ENCODE assay signal across 20 cellular contexts in the genomic region with DNA sequence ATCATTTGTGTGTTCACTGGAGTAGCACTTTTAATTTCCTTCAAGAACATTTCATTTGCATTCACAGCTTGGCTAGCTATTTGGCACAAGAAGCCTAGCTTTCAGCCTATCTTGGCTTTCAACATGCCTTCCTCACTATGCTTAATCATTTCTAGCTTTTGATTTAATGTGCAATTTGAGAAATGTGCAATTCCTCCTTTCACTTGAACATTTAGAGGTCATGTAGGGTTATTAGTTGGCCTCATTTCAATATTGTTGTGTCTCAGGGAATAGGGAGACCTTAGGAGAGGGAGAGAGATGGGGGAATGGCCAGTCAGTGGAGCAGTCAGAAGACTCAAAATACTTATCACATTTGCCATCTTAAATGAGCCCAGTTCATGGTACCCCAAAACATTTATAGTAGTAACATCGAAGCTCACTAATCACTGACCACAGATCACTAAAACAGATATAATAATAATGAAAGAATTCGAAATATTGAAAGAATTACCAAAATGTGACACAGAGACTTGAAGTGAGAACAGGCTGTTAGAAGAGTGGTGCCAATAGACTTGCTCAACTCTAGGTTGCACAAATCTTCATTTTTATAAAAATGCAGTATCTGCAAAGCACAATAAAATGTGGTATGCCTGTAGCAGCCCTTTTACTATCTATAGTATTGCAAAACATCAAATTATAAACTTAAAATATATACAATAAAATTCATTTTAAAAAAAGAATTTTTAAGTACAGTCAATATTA.
A peak's percentile ranks its signal among the peaks of the same experiment; 100 is the strongest.
DNase-seq lines count a peak whose midpoint lies in the region; ATAC-seq and TF ChIP-seq lines count a peak whose summit lies in the region.
"Had no signal": no experiment of that assay in that cellular context is flagged by ENCODE, and none has a peak within 500 bp of the region (broad histone marks: within the 10 kb centered on the region; RNA-seq: fewer than 3 reads in every experiment).

No MANE protein-coding gene starts in this region.

- H4K91ac ChIP-seq in mesenchymal stem cell (ENCODE audit: low read length): no peak overlapping the region

- H3K23ac ChIP-seq in mesenchymal stem cell (ENCODE audit: low read length in 2 of 2): no peak overlapping the region

- no peak overlapping the region for H3K9ac ChIP-seq in adipocyte (ENCODE audit: low read length)
- no peak overlapping the region for H3K9ac ChIP-seq in mesenchymal stem cell (ENCODE audit: low read length)
- H3K9ac ChIP-seq in subcutaneous abdominal adipose tissue (ENCODE audit: low read length in 5 of 5): no peak overlapping the region
- H3K9ac ChIP-seq: BLaER1, KMS-11 had no signal

- H2AFZ ChIP-seq in mesenchymal stem cell (ENCODE audit: low read depth, low read length): no peak overlapping the region
- H2AFZ ChIP-seq: GM23338 had no signal

- H3K27me3 ChIP-seq in adipocyte (replicated peaks; ENCODE audit: control insufficient read depth, insufficient read depth, low read length): no peaks in the 10 kb centered on the region
- H3K27me3 ChIP-seq in gastroesophageal sphincter: no peaks in the 10 kb centered on the region
- H3K27me3 ChIP-seq in mesenchymal stem cell (ENCODE audit: control insufficient read depth in 1 of 2, insufficient read depth in 1 of 2, low read length in 2 of 2): no peaks in the 10 kb centered on the region
- H3K27me3 ChIP-seq in subcutaneous abdominal adipose tissue (ENCODE audit: control insufficient read depth in 5 of 5, insufficient read depth in 4 of 5, low read length in 5 of 5): no peaks in the 10 kb centered on the region
- H3K27me3 ChIP-seq in H7 (ENCODE audit: control insufficient read depth, insufficient read depth, low read length): no peaks in the 10 kb centered on the region
- H3K27me3 ChIP-seq: BLaER1 had no signal

- H2AK5ac ChIP-seq in mesenchymal stem cell (ENCODE audit: low read length, severe bottlenecking): no peak overlapping the region

- no peaks in the 10 kb centered on the region for H3K36me3 ChIP-seq in adipocyte (ENCODE audit: control insufficient read depth, insufficient read depth, low read length, severe bottlenecking)
- no peaks in the 10 kb centered on the region for H3K36me3 ChIP-seq in gastroesophageal sphincter
- H3K36me3 ChIP-seq in mesenchymal stem cell (ENCODE audit: control insufficient read depth in 1 of 2, insufficient read depth in 2 of 2, low read depth in 1 of 2, low read length in 2 of 2): no peaks in the 10 kb centered on the region
- H3K36me3 ChIP-seq in subcutaneous abdominal adipose tissue (ENCODE audit: control insufficient read depth in 5 of 5, insufficient read depth in 5 of 5, low read length in 5 of 5): no peaks in the 10 kb centered on the region
- H3K36me3 ChIP-seq in H7 (replicated peaks; ENCODE audit: control insufficient read depth, insufficient read depth, low read length): no peaks in the 10 kb centered on the region
- H3K36me3 ChIP-seq: BLaER1 had no signal

- no peak overlapping the region for H3K27ac ChIP-seq in gastroesophageal sphincter
- H3K27ac ChIP-seq in mesenchymal stem cell (ENCODE audit: low read length, poor library complexity, severe bottlenecking): peak overlapping the region; percentile 56
- H3K27ac ChIP-seq in subcutaneous abdominal adipose tissue (ENCODE audit: low read depth, low read length): peak overlapping the region; percentile 57
- H3K27ac ChIP-seq: BLaER1, KMS-11 had no signal

- no peak overlapping the region for H2BK12ac ChIP-seq in mesenchymal stem cell (ENCODE audit: low read length in 2 of 2)

- TF ChIP-seq POLR2A in gastroesophageal sphincter (IDR thresholded peaks at IDR 0.05): no peak

- H3K18ac ChIP-seq in mesenchymal stem cell (ENCODE audit: low read depth in 1 of 2, low read length in 2 of 2): no peak overlapping the region

- no peak overlapping the region for H3K14ac ChIP-seq in mesenchymal stem cell (ENCODE audit: low read length in 2 of 2)

- peak; percentile 75 for ATAC-seq in gastroesophageal sphincter
- ATAC-seq: GM23338 had no signal

- H3K79me1 ChIP-seq in mesenchymal stem cell (replicated peaks; ENCODE audit: low read length, poor library complexity, severe bottlenecking): no peaks in the 10 kb centered on the region

- peaks cover 22% of the 10 kb centered on the region for H3K4me1 ChIP-seq in adipocyte (ENCODE audit: control insufficient read depth, insufficient read depth, low read length)
- H3K4me1 ChIP-seq in gastroesophageal sphincter: no peaks in the 10 kb centered on the region
- H3K4me1 ChIP-seq in mesenchymal stem cell (ENCODE audit: control insufficient read depth, insufficient read depth, low read depth, low read length): no peaks in the 10 kb centered on the region
- peaks cover 0 to 22% (median 10%) of the 10 kb centered on the region in 5 donors for H3K4me1 ChIP-seq in subcutaneous abdominal adipose tissue (ENCODE audit: control insufficient read depth in 5 of 5, insufficient read depth in 5 of 5, low read length in 5 of 5)
- H3K4me1 ChIP-seq: BLaER1, Caco-2 had no signal

- WGBS in gastroesophageal sphincter (ENCODE audit: low coverage in 1 of 2), 2 donors: 17 to 66% methylated on average over 1 to 2 of the region's 2 CpGs
- WGBS in mesenchymal stem cell: no CpG with 5 or more reads among the region's 2 CpGs

- H2BK5ac ChIP-seq in mesenchymal stem cell (ENCODE audit: low read depth, low read length, poor library complexity, severe bottlenecking): no peak overlapping the region

- no peak overlapping the region for H4K8ac ChIP-seq in mesenchymal stem cell (ENCODE audit: low read length)

- no peak for TF ChIP-seq CTCF in gastroesophageal sphincter (IDR thresholded peaks at IDR 0.05)

- H2BK120ac ChIP-seq in mesenchymal stem cell (ENCODE audit: low read depth, low read length): no peak overlapping the region

- no peak for TF ChIP-seq EP300 in gastroesophageal sphincter (IDR thresholded peaks at IDR 0.05)

- DNase-seq in adipocyte (ENCODE audit: low read depth) (no peak), mesenchymal stem cell (no peak), NCI-H1092 treated with DMSO at 0.1 percent for 48 hours (lab: John Stamatoyannopoulos, UW) (no peak), H7 (no peak)
- no peak for DNase-seq in activated CD4-positive, alpha-beta T cell treated with anti-CD3 and anti-CD28 coated beads for 48 hours
- DNase-seq: Caco-2; CD4-positive, alpha-beta memory T cell; DND-41; HCEC 1CT; IMR-90; NCI-H1105 treated with DMSO at 0.1 percent for 48 hours; NCI-H2029 treated with DMSO at 0.1 percent for 48 hours; NCI-H345; NCI-H524 treated with DMSO at 0.1 percent for 48 hours; SHP77 had no signal

- H3K9me3 ChIP-seq in adipocyte (ENCODE audit: control insufficient read depth, low read length) (no peaks in the 10 kb centered on the region), gastroesophageal sphincter (no peaks in the 10 kb centered on the region), mesenchymal stem cell (ENCODE audit: control insufficient read depth, low read length) (no peaks in the 10 kb centered on the region), subcutaneous abdominal adipose tissue (ENCODE audit: control insufficient read depth in 5 of 5, low read length in 5 of 5) (no peaks in the 10 kb centered on the region)
- H3K9me3 ChIP-seq: BLaER1, Caco-2 had no signal

- peak overlapping the region; percentile 40 for H3K4me3 ChIP-seq in adipocyte (ENCODE audit: low read length)
- no peak overlapping the region for H3K4me3 ChIP-seq in gastroesophageal sphincter
- H3K4me3 ChIP-seq in mesenchymal stem cell (ENCODE audit: insufficient read depth in 1 of 2, low read depth in 1 of 2, low read length in 2 of 2): no peak overlapping the region
- no peak overlapping the region for H3K4me3 ChIP-seq in subcutaneous abdominal adipose tissue (ENCODE audit: low read depth in 1 of 5, low read length in 5 of 5)
- H3K4me3 ChIP-seq in H7 (ENCODE audit: insufficient read depth, low read depth, low read length): no peak overlapping the region
- H3K4me3 ChIP-seq: BLaER1, GM23338 had no signal

- H2BK15ac ChIP-seq in mesenchymal stem cell (ENCODE audit: low read depth, poor library complexity, severe bottlenecking): no peak overlapping the region

- no peak overlapping the region for H3K4me2 ChIP-seq in mesenchymal stem cell (ENCODE audit: low read length, poor library complexity, severe bottlenecking)
- H3K4me2 ChIP-seq: BLaER1, GM23338, KMS-11 had no signal

- H3K4ac ChIP-seq in mesenchymal stem cell (ENCODE audit: low read depth in 1 of 2, low read length in 2 of 2): no peak overlapping the region

Comparison
In these comparisons a context has a peak if more than half of its experiments do, and no peak if none do; other contexts are left out.
1. H3K27ac ChIP-seq: peak in mesenchymal stem cell (single experiment) and subcutaneous abdominal adipose tissue (single experiment); none in gastroesophageal sphincter (0 of 4).